11 cellular contexts compared by ENCODE assay signal in genomic region chr9:81002242-81002641, GRCh38.
DNase-seq lines count a peak whose midpoint lies in the region; ATAC-seq and TF ChIP-seq lines count a peak whose summit lies in the region.
"Had no signal": no experiment of that assay in that cellular context is flagged by ENCODE, and none has a peak within 500 bp of the region (broad histone marks: within the 10 kb centered on the region; RNA-seq: fewer than 3 reads in every experiment).

No MANE protein-coding gene starts in this region.

- H3K4me3 Mint-ChIP-seq in Calu3 (ENCODE audit: low read depth, unreplicated experiment), result no peak overlapping the region
- peak overlapping the region; percentile 2 for H3K4me3 Mint-ChIP-seq in T-helper 1 cell treated with Interleukin-12 subunit alpha and Interleukin-12 subunit beta and Interleukin-4 antibody, amounts not matched to agents 30 μg/mL and 1 μg/mL, for 36 hours

- H3K4me1 Mint-ChIP-seq in Calu3 (ENCODE audit: low read depth, unreplicated experiment), result peaks cover 7% of the 10 kb centered on the region
- peaks cover 5% of the 10 kb centered on the region for H3K4me1 Mint-ChIP-seq in T-helper 1 cell treated with Interleukin-12 subunit alpha and Interleukin-12 subunit beta and Interleukin-4 antibody, amounts not matched to agents 30 μg/mL and 1 μg/mL, for 36 hours (ENCODE audit: low read depth)

- H3K79me2 ChIP-seq in HCT116 (ENCODE audit: insufficient read depth, low read length), result no peaks in the 10 kb centered on the region

- no peaks in the 10 kb centered on the region for H3K36me3 ChIP-seq in HCT116 (ENCODE audit: control insufficient read depth in 1 of 2, insufficient read depth in 2 of 2, low read length in 2 of 2)
- H3K36me3 ChIP-seq: left lung had no signal

- no peak overlapping the region for H3K9ac ChIP-seq in HCT116 (ENCODE audit: low read length)

- no TSS peak for BruUV-seq in Calu3 (replicated peaks; lab: Mats Ljungman, UMichigan)
- no TSS peak for BruUV-seq in HCT116 (replicated peaks; lab: Mats Ljungman, UMichigan)

- H3K27me3 Mint-ChIP-seq in Calu3 (ENCODE audit: unreplicated experiment), result no peaks in the 10 kb centered on the region
- H3K27me3 Mint-ChIP-seq in T-helper 1 cell treated with Interleukin-12 subunit alpha and Interleukin-12 subunit beta and Interleukin-4 antibody, amounts not matched to agents 30 μg/mL and 1 μg/mL, for 36 hours (ENCODE audit: low read depth), result peaks cover 3% of the 10 kb centered on the region

- H3K9me3 ChIP-seq in HCT116 (ENCODE audit: control insufficient read depth in 1 of 2, insufficient read depth in 1 of 2, low read depth in 1 of 2, low read length in 2 of 2), result peaks cover 3 to 8% of the 10 kb centered on the region in 2 experiments; a peak in 1 of 4 replicates

- H3K4me2 ChIP-seq in HCT116 (ENCODE audit: low read length), result no peak overlapping the region

- CTCF ChIA-PET in Calu3 (lab: Charles Lee) (no interaction called here), HCT116 (lab: Charles Lee) (no interaction called here)

- no peak overlapping the region for H2AFZ ChIP-seq in HCT116 (ENCODE audit: low read depth, low read length, poor library complexity, severe bottlenecking)

- intact Hi-C loops in Calu3 (cut with micrococcal nuclease; ENCODE audit: unreplicated experiment) (loop anchor here (10.0 kb wide), 1 partner anchor 47 kb away; no protein-coding TSS in a partner anchor), HCT116 (cut with micrococcal nuclease) (no loop called here)

- TF ChIP-seq POLR2A in HCT116 (IDR thresholded peaks at IDR 0.05; ENCODE audit: borderline replicate concordance, extremely low read depth, insufficient read depth, insufficient read length), result no peak

- no peak overlapping the region for H3K4me3 ChIP-seq in HCT116 (replicated peaks in 1 of 2; ENCODE audit: low read depth in 1 of 2, low read length in 2 of 2)
- H3K4me3 ChIP-seq: left lung had no signal

- POLR2A ChIA-PET in HCT116 (lab: Charles Lee), result no interaction called here

- no peaks in the 10 kb centered on the region for H3K9me2 ChIP-seq in HCT116 (ENCODE audit: insufficient read depth)

- H3K9me3 Mint-ChIP-seq in Calu3 (ENCODE audit: low read depth, unreplicated experiment), result peaks cover 2% of the 10 kb centered on the region
- peaks cover 10% of the 10 kb centered on the region for H3K9me3 Mint-ChIP-seq in T-helper 1 cell treated with Interleukin-12 subunit alpha and Interleukin-12 subunit beta and Interleukin-4 antibody, amounts not matched to agents 30 μg/mL and 1 μg/mL, for 36 hours

- H3K4me1 ChIP-seq in HCT116 (ENCODE audit: control insufficient read depth in 1 of 2, insufficient read depth in 2 of 2, low read length in 2 of 2), result peaks cover 0 to 4% of the 10 kb centered on the region in 2 experiments; a peak in 1 of 4 replicates
- H3K4me1 ChIP-seq: left lung had no signal

- TF ChIP-seq CTCF in Calu3 (IDR thresholded peaks at IDR 0.05; ENCODE audit: unreplicated experiment), result no peak
- TF ChIP-seq CTCF in HCT116 (IDR thresholded peaks at IDR 0.05 in 2 of 3, conservative IDR thresholded peaks at IDR 0.05 in 1 of 3; ENCODE audit: borderline replicate concordance in 1 of 3, insufficient read depth in 1 of 3, low read depth in 2 of 3, low read length in 2 of 3), result no peak

- no peak overlapping the region for H3K27ac ChIP-seq in HCT116 (ENCODE audit: low read depth, low read length)
- H3K27ac ChIP-seq: left lung had no signal

- H3K27ac Mint-ChIP-seq in Calu3 (ENCODE audit: unreplicated experiment), result no peak overlapping the region
- peak overlapping the region; percentile 53 for H3K27ac Mint-ChIP-seq in T-helper 1 cell treated with Interleukin-12 subunit alpha and Interleukin-12 subunit beta and Interleukin-4 antibody, amounts not matched to agents 30 μg/mL and 1 μg/mL, for 36 hours
- H3K27ac Mint-ChIP-seq: activated T-helper 2 cell treated with anti-CD3 and anti-CD28 coated beads, Interferon-gamma antibody, Interleukin-2, Interleukin-4, amounts not matched to agents 10 μg/mL and 5 μg/mL and 100 μg/mL, durations not matched to agents 14 hours and 24 hours and 36 hours had no signal

- H3K36me3 Mint-ChIP-seq in Calu3 (ENCODE audit: insufficient read depth, unreplicated experiment), result peaks cover 8% of the 10 kb centered on the region
- H3K36me3 Mint-ChIP-seq in T-helper 1 cell treated with Interleukin-12 subunit alpha and Interleukin-12 subunit beta and Interleukin-4 antibody, amounts not matched to agents 30 μg/mL and 1 μg/mL, for 36 hours (ENCODE audit: low read depth), result no peaks in the 10 kb centered on the region

- RAD21 ChIA-PET in HCT116 (lab: Charles Lee; ENCODE audit: low non-redundant PET in 1 of 2, low total read pairs in 2 of 2, uncharacterized antibody in 2 of 2, unreplicated experiment in 2 of 2), result no interaction called here

- no peaks in the 10 kb centered on the region for H3K27me3 ChIP-seq in HCT116 (ENCODE audit: insufficient read depth, low read length)
- H3K27me3 ChIP-seq: left lung had no signal

- no peak for TF ChIP-seq RAD21 in HCT116 (IDR thresholded peaks at IDR 0.05; ENCODE audit: low read depth)

- no peaks in the 10 kb centered on the region for H4K20me1 ChIP-seq in HCT116 (ENCODE audit: insufficient read depth)

- peak; percentile 28 for DNase-seq in Calu3
- peak; percentile 48 for DNase-seq in HCT116 (ENCODE audit: low read depth, low spot score)
- DNase-seq in kidney tubule cell (ENCODE audit: low spot score), result peak; percentile 87
- DNase-seq in NCI-H2227 (lab: John Stamatoyannopoulos, UW; ENCODE audit: unreplicated experiment), result no peak
- no peak for DNase-seq in GOT3 (lab: John Stamatoyannopoulos, UW)
- DNase-seq: DMS153, left lung, NCI-H345 had no signal

- ATAC-seq in HCT116 (peak; percentile 79), GM21447 (IDR thresholded peaks at IDR 0.05; ENCODE audit: unreplicated experiment) (no peak)
- ATAC-seq: left lung had no signal

TF ChIP-seq in HCT116, 20 proteins besides CTCF, POLR2A, EP300 and RAD21:
- TF ChIP-seq FOSL1 (IDR thresholded peaks at IDR 0.05; ENCODE audit: low read depth) (no peak), CEBPB (IDR thresholded peaks at IDR 0.05; ENCODE audit: low read depth) (peak; percentile 17; the same call in 1 of the 2 replicates), SP1 (IDR thresholded peaks at IDR 0.05; ENCODE audit: low read depth) (0 out of 2 replicates have a peak, but pooled peaks have one; percentile 18), SIN3A (IDR thresholded peaks at IDR 0.05; ENCODE audit: low read depth) (no peak)

Comparison
In these comparisons a context has a peak if more than half of its experiments do, and no peak if none do; other contexts are left out.
1. DNase-seq: peak in Calu3 (single experiment), HCT116 (single experiment) and kidney tubule cell (single experiment); none in NCI-H2227 (single experiment) and GOT3 (single experiment).